Comparison of ENCODE assay signal across 10 cellular contexts in the genomic region with DNA sequence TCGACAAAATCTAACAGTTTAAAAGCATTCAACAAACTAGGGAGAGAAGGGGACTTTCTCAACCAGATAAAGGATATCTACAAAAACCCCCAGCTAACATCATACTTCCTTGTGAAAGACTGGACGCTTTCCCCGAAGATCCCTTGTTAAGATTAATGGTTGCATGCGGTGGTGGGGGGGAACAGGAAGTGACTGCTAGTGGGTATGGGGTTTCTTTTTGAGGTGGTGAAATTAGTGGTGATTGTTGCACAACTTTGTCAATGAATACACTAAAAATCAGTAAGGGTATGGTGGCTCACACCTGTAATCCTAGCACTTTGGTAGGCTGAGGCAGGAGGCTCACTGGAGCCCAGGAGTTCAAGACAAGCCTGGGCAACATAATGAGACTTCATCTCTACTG. TPM values are rescaled to one million over a fixed set of nuclear protein-coding genes. Genes with fewer than 3 reads are reported as not detected.
A peak's percentile ranks its signal among the peaks of the same experiment; 100 is the strongest.
DNase-seq lines count a peak whose midpoint lies in the region; ATAC-seq, FAIRE-seq and TF ChIP-seq lines count a peak whose summit lies in the region.
"Had no signal": no experiment of that assay in that cellular context is flagged by ENCODE, and none has a peak within 500 bp of the region (broad histone marks: within the 10 kb centered on the region; RNA-seq: fewer than 3 reads in every experiment).

No MANE protein-coding gene starts in this region.

- no peak overlapping the region for H3K4me2 ChIP-seq in SU-DHL-6 (ENCODE audit: low read depth, low read length, poor library complexity, severe bottlenecking)
- no peak overlapping the region for H3K4me2 ChIP-seq in astrocyte (ENCODE audit: low read length)
- H3K4me2 ChIP-seq in PC-3 (ENCODE audit: low read length), result no peak overlapping the region

- intact Hi-C loops in PC-3 (cut with micrococcal nuclease), result no loop called here

- peaks cover 13% of the 10 kb centered on the region for H3K4me1 Mint-ChIP-seq in astrocyte (ENCODE audit: low read depth, unreplicated experiment)

- H3K36me3 ChIP-seq in SU-DHL-6 (ENCODE audit: low read length), result no peaks in the 10 kb centered on the region
- H3K36me3 ChIP-seq in astrocyte (ENCODE audit: insufficient read depth, low read length), result no peaks in the 10 kb centered on the region
- no peaks in the 10 kb centered on the region for H3K36me3 ChIP-seq in PC-3 (ENCODE audit: low read depth, low read length)
- H3K36me3 ChIP-seq: Peyer's patch had no signal

- no peaks in the 10 kb centered on the region for H3K27me3 Mint-ChIP-seq in astrocyte (ENCODE audit: low read depth, unreplicated experiment)

- peak overlapping the region; percentile 13 for H2AFZ ChIP-seq in SU-DHL-6 (ENCODE audit: low read depth, low read length, severe bottlenecking)
- H2AFZ ChIP-seq in astrocyte (ENCODE audit: low read depth, low read length), result no peak overlapping the region
- no peak overlapping the region for H2AFZ ChIP-seq in PC-3 (ENCODE audit: low read length)

- H4K20me1 ChIP-seq in SU-DHL-6 (ENCODE audit: low read depth, low read length) (no peaks in the 10 kb centered on the region), astrocyte (ENCODE audit: insufficient read depth, low read length) (no peaks in the 10 kb centered on the region), PC-3 (ENCODE audit: low read length) (no peaks in the 10 kb centered on the region)

- H3K9me2 ChIP-seq in SU-DHL-6 (replicated peaks; ENCODE audit: insufficient read depth, low read length), result no peaks in the 10 kb centered on the region
- no peaks in the 10 kb centered on the region for H3K9me2 ChIP-seq in PC-3 (replicated peaks; ENCODE audit: low read length)

- H3K4me1 ChIP-seq in astrocyte (ENCODE audit: insufficient read depth, low read length) (peaks cover 20% of the 10 kb centered on the region), PC-3 (ENCODE audit: insufficient read depth, low read length) (peaks cover 31% of the 10 kb centered on the region)
- H3K4me1 ChIP-seq: Peyer's patch, testis had no signal

- no peaks in the 10 kb centered on the region; the same call in 1 of the 2 replicates for H3F3A ChIP-seq in SU-DHL-6 (ENCODE audit: insufficient read depth)
- H3F3A ChIP-seq in PC-3 (ENCODE audit: low read length, unreplicated experiment), result peaks cover 3% of the 10 kb centered on the region

- H3K4me3 Mint-ChIP-seq in astrocyte (ENCODE audit: unreplicated experiment), result no peak overlapping the region

- TF ChIP-seq CTCF in SU-DHL-6 (IDR thresholded peaks at IDR 0.05; ENCODE audit: insufficient read depth, low read length, poor library complexity, severe bottlenecking) (no peak), astrocyte (IDR thresholded peaks at IDR 0.05; ENCODE audit: insufficient read depth, low read depth, low read length) (no peak), PC-3 (conservative IDR thresholded peaks at IDR 0.05; ENCODE audit: low read depth, low read length) (no peak)

- ATAC-seq in GM18861 (IDR thresholded peaks at IDR 0.05; ENCODE audit: unreplicated experiment) (peak; percentile 54), PC-3 (no peak)

- H3K4me3 ChIP-seq in SU-DHL-6 (ENCODE audit: insufficient read depth, low read length, poor library complexity, severe bottlenecking), result no peak overlapping the region
- H3K4me3 ChIP-seq in astrocyte (ENCODE audit: insufficient read depth, low read depth, low read length), result no peak overlapping the region
- H3K4me3 ChIP-seq in PC-3 (ENCODE audit: low read length), result no peak overlapping the region
- H3K4me3 ChIP-seq: Peyer's patch, testis had no signal

- no peaks in the 10 kb centered on the region for H3K79me2 ChIP-seq in SU-DHL-6 (ENCODE audit: insufficient read depth, low read length)
- H3K79me2 ChIP-seq in astrocyte (ENCODE audit: insufficient read depth, low read length), result no peaks in the 10 kb centered on the region
- no peaks in the 10 kb centered on the region for H3K79me2 ChIP-seq in PC-3 (ENCODE audit: low read length)

- CTCF ChIA-PET in PC-3 (lab: Charles Lee), result no interaction called here

- POLR2A ChIA-PET in PC-3 (lab: Charles Lee; ENCODE audit: unreplicated experiment), result no interaction called here

- H3K9me3 ChIP-seq in SU-DHL-6 (ENCODE audit: insufficient read depth, low read length), result no peaks in the 10 kb centered on the region
- H3K9me3 ChIP-seq in astrocyte (ENCODE audit: insufficient read depth, low read depth, low read length), result no peaks in the 10 kb centered on the region
- no peaks in the 10 kb centered on the region for H3K9me3 ChIP-seq in PC-3 (ENCODE audit: low read length)
- H3K9me3 ChIP-seq: Peyer's patch, testis had no signal

- H3K27me3 ChIP-seq in SU-DHL-6 (ENCODE audit: low read length) (no peaks in the 10 kb centered on the region), astrocyte (ENCODE audit: insufficient read depth, low read length) (no peaks in the 10 kb centered on the region), PC-3 (ENCODE audit: low read length) (no peaks in the 10 kb centered on the region)
- H3K27me3 ChIP-seq: Peyer's patch, testis had no signal

- H3K9ac ChIP-seq in SU-DHL-6 (ENCODE audit: low read length) (no peak overlapping the region), astrocyte (ENCODE audit: low read length) (no peak overlapping the region), PC-3 (ENCODE audit: low read length) (no peak overlapping the region)

- H3K27ac Mint-ChIP-seq in astrocyte (ENCODE audit: unreplicated experiment), result peak overlapping the region; percentile 26

- peak; percentile 41 for DNase-seq in astrocyte (ENCODE audit: low read depth)
- DNase-seq in stimulated activated CD4-positive, alpha-beta T cell treated with anti-CD3 and anti-CD28 coated beads, Interleukin-2, amount 100 ng/mL, for 48 hours, result peak; percentile 25 to 36
- DNase-seq in GOT3 (lab: John Stamatoyannopoulos, UW), result no peak
- no peak for DNase-seq in NCI-H2227 treated with DMSO at 0.1 percent for 48 hours (lab: John Stamatoyannopoulos, UW)
- DNase-seq in PC-3, result no peak
- DNase-seq in NCI-H2107 treated with DMSO at 0.1 percent for 48 hours (lab: John Stamatoyannopoulos, UW; ENCODE audit: unreplicated experiment), result no peak
- DNase-seq: testis had no signal

- H3K27ac ChIP-seq in SU-DHL-6 (ENCODE audit: low read depth, low read length) (no peak overlapping the region), astrocyte (ENCODE audit: low read depth, low read length) (no peak overlapping the region), PC-3 (ENCODE audit: low read length) (no peak overlapping the region)
- H3K27ac ChIP-seq: Peyer's patch, testis had no signal

- no TSS peak for BruUV-seq in PC-3 (replicated peaks; lab: Mats Ljungman, UMichigan)

- peaks cover 2% of the 10 kb centered on the region for H3K9me3 Mint-ChIP-seq in astrocyte (ENCODE audit: unreplicated experiment)

- no peak for FAIRE-seq in astrocyte (lab: Jason Lieb, UNC)

- no peaks in the 10 kb centered on the region for H3K36me3 Mint-ChIP-seq in astrocyte (ENCODE audit: low read depth, unreplicated experiment)

RNA-seq across cellular contexts. Expression of a gene that starts 26.9 kb away (rescaled TPM):
- total RNA-seq in astrocyte (22.1 and 23.7 TPM in 2 replicates), PC-3 (2014; rRNA removed) (17.1 and 17.3 TPM in 2 replicates)

Comparison
In these comparisons a context has a peak if more than half of its experiments do, and no peak if none do; other contexts are left out.
1. DNase-seq: peak in astrocyte (single experiment) and stimulated activated CD4-positive, alpha-beta T cell treated with anti-CD3 and anti-CD28 coated beads, Interleukin-2, amount 100 ng/mL, for 48 hours (2 of 2); none in GOT3 (single experiment), NCI-H2227 treated with DMSO at 0.1 percent for 48 hours (single experiment), PC-3 (single experiment) and NCI-H2107 treated with DMSO at 0.1 percent for 48 hours (single experiment).